8 cellular contexts compared by ENCODE assay signal in genomic region chr20:62860391-62860923, GRCh38. TPM values are rescaled to one million over a fixed set of nuclear protein-coding genes. Genes with fewer than 3 reads are reported as not detected.
DNase-seq lines count a peak whose midpoint lies in the region; ATAC-seq and TF ChIP-seq lines count a peak whose summit lies in the region.

No MANE protein-coding gene starts in this region.

- POLR2A ChIA-PET in AG04449 (lab: Yijun Ruan, JAX) = no interaction called here

- TF ChIP-seq CTCF in AG04449 (IDR thresholded peaks at IDR 0.05; ENCODE audit: insufficient read depth, low read length, missing control alignments) (peak; percentile 16), GM06990 (IDR thresholded peaks at IDR 0.05; ENCODE audit: insufficient read depth, low read length, poor library complexity, severe bottlenecking) (no peak), neutrophil (IDR thresholded peaks at IDR 0.05) (no peak)

- CTCF ChIA-PET in AG04449 (lab: Yijun Ruan, JAX) = interaction anchor here (1.0 to 2.8 kb wide), 6 partner anchors 9 to 61 kb away, joined by 3 to 8 read pairs (median 4); no protein-coding TSS in a partner anchor

- H3K9me3 ChIP-seq in SJCRH30 (replicated peaks) (no peaks in the 10 kb centered on the region), neutrophil (no peaks in the 10 kb centered on the region)

- ATAC-seq in HG02885 (IDR thresholded peaks at IDR 0.05; ENCODE audit: poor library complexity, unreplicated experiment) = no peak

- peak; percentile 6 for TF ChIP-seq POLR2A in erythroblast (IDR thresholded peaks at IDR 0.05; ENCODE audit: low read length)

- H3K27me3 ChIP-seq in GM06990 (replicated peaks; ENCODE audit: control insufficient read depth, insufficient read depth, low read length) (no peaks in the 10 kb centered on the region), SJCRH30 (no peaks in the 10 kb centered on the region), neutrophil (peaks cover 25% of the 10 kb centered on the region)

- DNase-seq in AG04449 (ENCODE audit: low read depth, low spot score) (no peak), GM06990 (ENCODE audit: extremely low read depth, insufficient read length) (no peak), SJCRH30 (no peak), erythroblast (lab: John Stamatoyannopoulos, UW) (no peak), occipital lobe (lab: John Stamatoyannopoulos, UW) (no peak), middle frontal gyrus (ENCODE audit: extremely low spot score, low spot score) (no peak)

- H3K4me1 ChIP-seq in SJCRH30 (peaks cover 13% of the 10 kb centered on the region), neutrophil (ENCODE audit: control insufficient read depth in 1 of 2, insufficient read depth in 1 of 2, low read depth in 1 of 2, low read length in 1 of 2) (peaks cover 9 to 18% of the 10 kb centered on the region in 2 experiments)

- H3K36me3 ChIP-seq in GM06990 (ENCODE audit: control insufficient read depth, insufficient read depth, low read length) (peaks cover 3% of the 10 kb centered on the region; the same call in 1 of the 2 replicates), SJCRH30 (peaks cover 30% of the 10 kb centered on the region), neutrophil (peaks cover 8% of the 10 kb centered on the region)

- no peak overlapping the region for H3K27ac ChIP-seq in SJCRH30
- H3K27ac ChIP-seq in neutrophil = no peak overlapping the region

- H3K4me3 ChIP-seq in AG04449 (ENCODE audit: low read depth, low read length) (peak overlapping the region; percentile 72), GM06990 (replicated peaks; ENCODE audit: low read depth, low read length) (peak overlapping the region; percentile 23), SJCRH30 (peak overlapping the region; percentile 62), neutrophil (ENCODE audit: low read depth in 1 of 2, low read length in 1 of 2) (peak overlapping the region; percentile 52 to 66)

RNA-seq across cellular contexts. Expression of gene TCFL5, which starts 1.2 kb away (rescaled TPM):
- 19.9 and 21.2 TPM in 2 replicates for total RNA-seq in SJCRH30 (2014; rRNA removed; shearing (Covaris generic))
- total RNA-seq in occipital lobe = 12.3 TPM

RNA-seq across cellular contexts. Expression of gene COL9A3, which starts 43.6 kb away (rescaled TPM):
- 2.0 and 2.1 TPM in 2 replicates for total RNA-seq in SJCRH30 (2014; rRNA removed; shearing (Covaris generic))
- 37.1 TPM for total RNA-seq in occipital lobe

RNA-seq across cellular contexts. Expression of gene OGFR, which starts 55.8 kb away (rescaled TPM):
- total RNA-seq in SJCRH30 (2014; rRNA removed; shearing (Covaris generic)) = 46.6 and 49.0 TPM in 2 replicates
- 21.5 TPM for total RNA-seq in occipital lobe

Comparison
In these comparisons a context has a peak if more than half of its experiments do, and no peak if none do; other contexts are left out.
1. RNA of gene COL9A3, which starts 43.6 kb away (total RNA-seq): 37.1 TPM in occipital lobe (single experiment); 2.0 to 2.1 TPM in SJCRH30; every median in the first group is over 10 times any median in the second.
2. Peak in every context shown above with its lines, with median percentiles within 50 percentile points of each other: H3K4me3 ChIP-seq.